1 cellular context compared by ENCODE assay signal in the genomic region with DNA sequence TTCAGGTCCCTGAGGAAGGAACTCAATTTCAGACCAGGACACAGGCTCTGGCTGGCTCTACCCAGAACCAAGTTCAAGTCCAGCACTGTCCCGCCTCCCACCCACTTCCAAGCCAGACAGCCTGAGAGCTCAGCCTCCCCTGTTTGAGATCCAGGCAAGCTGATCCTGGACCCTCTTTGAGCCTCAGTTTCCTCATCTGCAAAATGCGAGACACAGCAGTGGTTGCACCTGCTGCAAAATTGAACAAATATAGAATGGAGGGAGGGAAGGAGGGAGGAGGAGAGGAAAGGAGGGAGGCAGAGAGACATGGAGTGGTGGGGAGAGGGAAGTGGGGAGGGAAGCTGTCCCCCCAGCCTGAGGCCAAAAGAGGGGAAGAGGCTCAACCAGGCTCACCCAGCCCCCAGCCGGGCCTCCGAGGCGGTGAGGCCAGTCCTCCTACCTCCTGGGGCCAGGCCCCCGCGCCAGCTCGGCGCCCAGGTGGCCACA.
A peak's percentile ranks its signal among the peaks of the same experiment; 100 is the strongest.
TF ChIP-seq lines count a peak whose summit lies in the region.

No MANE protein-coding gene starts in this region.

TF ChIP-seq in HEK293, 187 proteins besides CTCF, POLR2A, EP300 and RAD21 (continued from another document):
- TF ChIP-seq INSM2 (tag by site-specific recombination; IDR thresholded peaks at IDR 0.05): no peak
- TF ChIP-seq TCF7L2 (IDR thresholded peaks at IDR 0.05; ENCODE audit: borderline replicate concordance, low read depth, low read length): no peak
- TF ChIP-seq SP2 (tag by site-specific recombination; IDR thresholded peaks at IDR 0.05): peak; percentile 21; the same call in 1 of the 2 replicates
- TF ChIP-seq, protein P1, sequence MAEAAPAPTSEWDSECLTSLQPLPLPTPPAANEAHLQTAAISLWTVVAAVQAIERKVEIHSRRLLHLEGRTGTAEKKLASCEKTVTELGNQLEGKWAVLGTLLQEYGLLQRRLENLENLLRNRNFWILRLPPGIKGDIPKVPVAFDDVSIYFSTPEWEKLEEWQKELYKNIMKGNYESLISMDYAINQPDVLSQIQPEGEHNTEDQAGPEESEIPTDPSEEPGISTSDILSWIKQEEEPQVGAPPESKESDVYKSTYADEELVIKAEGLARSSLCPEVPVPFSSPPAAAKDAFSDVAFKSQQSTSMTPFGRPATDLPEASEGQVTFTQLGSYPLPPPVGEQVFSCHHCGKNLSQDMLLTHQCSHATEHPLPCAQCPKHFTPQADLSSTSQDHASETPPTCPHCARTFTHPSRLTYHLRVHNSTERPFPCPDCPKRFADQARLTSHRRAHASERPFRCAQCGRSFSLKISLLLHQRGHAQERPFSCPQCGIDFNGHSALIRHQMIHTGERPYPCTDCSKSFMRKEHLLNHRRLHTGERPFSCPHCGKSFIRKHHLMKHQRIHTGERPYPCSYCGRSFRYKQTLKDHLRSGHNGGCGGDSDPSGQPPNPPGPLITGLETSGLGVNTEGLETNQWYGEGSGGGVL (tag by site-specific recombination; IDR thresholded peaks at IDR 0.05): peak; percentile 98
